ENCODE assay signal across 1 cellular context in the genomic region with DNA sequence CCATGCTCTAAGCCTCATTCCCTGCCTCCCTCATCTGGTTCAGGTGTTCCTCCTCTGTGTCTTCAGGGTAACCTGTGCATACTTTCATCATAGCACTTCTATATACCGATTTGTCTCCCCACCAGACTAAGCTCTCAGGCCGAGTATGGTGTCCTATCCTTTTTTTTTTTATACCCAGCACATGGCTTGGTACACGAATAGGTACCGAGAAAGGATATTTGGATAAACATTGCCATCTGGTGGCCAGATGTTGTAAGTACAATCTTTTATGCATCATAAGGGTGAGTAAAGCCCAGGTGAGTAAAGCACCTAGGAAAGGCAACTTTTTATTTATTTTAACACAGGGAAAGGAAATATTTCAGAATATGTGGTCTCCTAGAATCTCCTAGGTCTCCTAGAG.
A peak's percentile ranks its signal among the peaks of the same experiment; 100 is the strongest.
TF ChIP-seq lines count a peak whose summit lies in the region.

No MANE protein-coding gene starts in this region.

TF ChIP-seq in HepG2, 621 proteins besides CTCF, POLR2A, EP300 and RAD21 (continued from another document):
- TF ChIP-seq, protein P1, sequence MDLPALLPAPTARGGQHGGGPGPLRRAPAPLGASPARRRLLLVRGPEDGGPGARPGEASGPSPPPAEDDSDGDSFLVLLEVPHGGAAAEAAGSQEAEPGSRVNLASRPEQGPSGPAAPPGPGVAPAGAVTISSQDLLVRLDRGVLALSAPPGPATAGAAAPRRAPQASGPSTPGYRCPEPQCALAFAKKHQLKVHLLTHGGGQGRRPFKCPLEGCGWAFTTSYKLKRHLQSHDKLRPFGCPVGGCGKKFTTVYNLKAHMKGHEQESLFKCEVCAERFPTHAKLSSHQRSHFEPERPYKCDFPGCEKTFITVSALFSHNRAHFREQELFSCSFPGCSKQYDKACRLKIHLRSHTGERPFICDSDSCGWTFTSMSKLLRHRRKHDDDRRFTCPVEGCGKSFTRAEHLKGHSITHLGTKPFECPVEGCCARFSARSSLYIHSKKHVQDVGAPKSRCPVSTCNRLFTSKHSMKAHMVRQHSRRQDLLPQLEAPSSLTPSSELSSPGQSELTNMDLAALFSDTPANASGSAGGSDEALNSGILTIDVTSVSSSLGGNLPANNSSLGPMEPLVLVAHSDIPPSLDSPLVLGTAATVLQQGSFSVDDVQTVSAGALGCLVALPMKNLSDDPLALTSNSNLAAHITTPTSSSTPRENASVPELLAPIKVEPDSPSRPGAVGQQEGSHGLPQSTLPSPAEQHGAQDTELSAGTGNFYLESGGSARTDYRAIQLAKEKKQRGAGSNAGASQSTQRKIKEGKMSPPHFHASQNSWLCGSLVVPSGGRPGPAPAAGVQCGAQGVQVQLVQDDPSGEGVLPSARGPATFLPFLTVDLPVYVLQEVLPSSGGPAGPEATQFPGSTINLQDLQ (CRISPR knock-in tag; IDR thresholded peaks at IDR 0.05): no peak
- TF ChIP-seq ZNF382 (CRISPR knock-in tag; IDR thresholded peaks at IDR 0.05; ENCODE audit: borderline replicate concordance): no peak
- TF ChIP-seq ZNF251 (CRISPR knock-in tag; IDR thresholded peaks at IDR 0.05): no peak
- TF ChIP-seq NCOA1 (CRISPR knock-in tag; IDR thresholded peaks at IDR 0.05): no peak
- TF ChIP-seq, protein P2, sequence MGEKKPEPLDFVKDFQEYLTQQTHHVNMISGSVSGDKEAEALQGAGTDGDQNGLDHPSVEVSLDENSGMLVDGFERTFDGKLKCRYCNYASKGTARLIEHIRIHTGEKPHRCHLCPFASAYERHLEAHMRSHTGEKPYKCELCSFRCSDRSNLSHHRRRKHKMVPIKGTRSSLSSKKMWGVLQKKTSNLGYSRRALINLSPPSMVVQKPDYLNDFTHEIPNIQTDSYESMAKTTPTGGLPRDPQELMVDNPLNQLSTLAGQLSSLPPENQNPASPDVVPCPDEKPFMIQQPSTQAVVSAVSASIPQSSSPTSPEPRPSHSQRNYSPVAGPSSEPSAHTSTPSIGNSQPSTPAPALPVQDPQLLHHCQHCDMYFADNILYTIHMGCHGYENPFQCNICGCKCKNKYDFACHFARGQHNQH (CRISPR knock-in tag; IDR thresholded peaks at IDR 0.05): no peak
- peak; percentile 12; the same call in 1 of the 2 replicates for TF ChIP-seq SMC3 (IDR thresholded peaks at IDR 0.05; ENCODE audit: low read length)
- no peak for TF ChIP-seq POGZ (CRISPR knock-in tag; IDR thresholded peaks at IDR 0.05)
- TF ChIP-seq, protein P3, sequence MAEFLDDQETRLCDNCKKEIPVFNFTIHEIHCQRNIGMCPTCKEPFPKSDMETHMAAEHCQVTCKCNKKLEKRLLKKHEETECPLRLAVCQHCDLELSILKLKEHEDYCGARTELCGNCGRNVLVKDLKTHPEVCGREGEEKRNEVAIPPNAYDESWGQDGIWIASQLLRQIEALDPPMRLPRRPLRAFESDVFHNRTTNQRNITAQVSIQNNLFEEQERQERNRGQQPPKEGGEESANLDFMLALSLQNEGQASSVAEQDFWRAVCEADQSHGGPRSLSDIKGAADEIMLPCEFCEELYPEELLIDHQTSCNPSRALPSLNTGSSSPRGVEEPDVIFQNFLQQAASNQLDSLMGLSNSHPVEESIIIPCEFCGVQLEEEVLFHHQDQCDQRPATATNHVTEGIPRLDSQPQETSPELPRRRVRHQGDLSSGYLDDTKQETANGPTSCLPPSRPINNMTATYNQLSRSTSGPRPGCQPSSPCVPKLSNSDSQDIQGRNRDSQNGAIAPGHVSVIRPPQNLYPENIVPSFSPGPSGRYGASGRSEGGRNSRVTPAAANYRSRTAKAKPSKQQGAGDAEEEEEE (CRISPR knock-in tag; IDR thresholded peaks at IDR 0.05; ENCODE audit: borderline replicate concordance): no peak
- TF ChIP-seq HNRNPL (IDR thresholded peaks at IDR 0.05; ENCODE audit: low read depth, low read length): no peak
- TF ChIP-seq, protein P4, sequence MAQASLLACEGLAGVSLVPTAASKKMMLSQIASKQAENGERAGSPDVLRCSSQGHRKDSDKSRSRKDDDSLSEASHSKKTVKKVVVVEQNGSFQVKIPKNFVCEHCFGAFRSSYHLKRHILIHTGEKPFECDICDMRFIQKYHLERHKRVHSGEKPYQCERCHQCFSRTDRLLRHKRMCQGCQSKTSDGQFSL (CRISPR knock-in tag; IDR thresholded peaks at IDR 0.05): no peak
- peak; percentile 100 for TF ChIP-seq ZFP1 (CRISPR knock-in tag; IDR thresholded peaks at IDR 0.05)
- no peak for TF ChIP-seq SNRNP70 (IDR thresholded peaks at IDR 0.05; ENCODE audit: low read depth, low read length)
